1 cellular context compared by ENCODE assay signal in the genomic region with DNA sequence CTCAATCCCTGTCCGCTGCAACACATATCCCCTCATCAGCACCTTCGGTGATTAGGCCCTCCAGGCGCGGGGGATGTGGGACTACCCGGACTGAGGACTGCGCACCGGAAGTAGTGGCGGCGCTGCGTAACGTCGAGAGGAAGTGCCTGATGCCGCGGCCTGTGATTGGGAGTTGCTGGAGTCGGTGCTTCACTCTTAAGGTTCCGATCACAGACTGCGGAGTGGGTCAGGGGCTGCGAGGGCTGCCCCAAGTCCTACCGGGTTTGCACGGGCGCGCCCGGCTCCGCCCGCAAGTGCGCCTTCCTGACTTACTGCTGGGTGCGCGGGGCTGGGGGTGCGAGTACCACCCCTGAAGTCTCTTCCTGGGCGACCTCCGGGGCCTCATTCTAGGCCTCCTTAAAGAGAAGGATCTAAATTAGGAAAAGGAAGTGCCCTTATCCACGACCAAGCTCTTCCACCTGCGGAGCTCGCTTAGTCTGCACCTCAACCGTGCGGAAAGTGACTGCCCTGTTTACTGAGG.
TF ChIP-seq lines count a peak whose summit lies in the region.

ALKBH3 (plus strand) TSS at position 192 of the 520 bp plus-strand sequence. CDS start 1,822 bp downstream, outside the sequence.

TF ChIP-seq in GM23338, 12 proteins besides CTCF, POLR2A, EP300 and RAD21 (continued from another document):
- TF ChIP-seq, protein P1, sequence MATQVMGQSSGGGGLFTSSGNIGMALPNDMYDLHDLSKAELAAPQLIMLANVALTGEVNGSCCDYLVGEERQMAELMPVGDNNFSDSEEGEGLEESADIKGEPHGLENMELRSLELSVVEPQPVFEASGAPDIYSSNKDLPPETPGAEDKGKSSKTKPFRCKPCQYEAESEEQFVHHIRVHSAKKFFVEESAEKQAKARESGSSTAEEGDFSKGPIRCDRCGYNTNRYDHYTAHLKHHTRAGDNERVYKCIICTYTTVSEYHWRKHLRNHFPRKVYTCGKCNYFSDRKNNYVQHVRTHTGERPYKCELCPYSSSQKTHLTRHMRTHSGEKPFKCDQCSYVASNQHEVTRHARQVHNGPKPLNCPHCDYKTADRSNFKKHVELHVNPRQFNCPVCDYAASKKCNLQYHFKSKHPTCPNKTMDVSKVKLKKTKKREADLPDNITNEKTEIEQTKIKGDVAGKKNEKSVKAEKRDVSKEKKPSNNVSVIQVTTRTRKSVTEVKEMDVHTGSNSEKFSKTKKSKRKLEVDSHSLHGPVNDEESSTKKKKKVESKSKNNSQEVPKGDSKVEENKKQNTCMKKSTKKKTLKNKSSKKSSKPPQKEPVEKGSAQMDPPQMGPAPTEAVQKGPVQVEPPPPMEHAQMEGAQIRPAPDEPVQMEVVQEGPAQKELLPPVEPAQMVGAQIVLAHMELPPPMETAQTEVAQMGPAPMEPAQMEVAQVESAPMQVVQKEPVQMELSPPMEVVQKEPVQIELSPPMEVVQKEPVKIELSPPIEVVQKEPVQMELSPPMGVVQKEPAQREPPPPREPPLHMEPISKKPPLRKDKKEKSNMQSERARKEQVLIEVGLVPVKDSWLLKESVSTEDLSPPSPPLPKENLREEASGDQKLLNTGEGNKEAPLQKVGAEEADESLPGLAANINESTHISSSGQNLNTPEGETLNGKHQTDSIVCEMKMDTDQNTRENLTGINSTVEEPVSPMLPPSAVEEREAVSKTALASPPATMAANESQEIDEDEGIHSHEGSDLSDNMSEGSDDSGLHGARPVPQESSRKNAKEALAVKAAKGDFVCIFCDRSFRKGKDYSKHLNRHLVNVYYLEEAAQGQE (IDR thresholded peaks at IDR 0.05; ENCODE audit: unreplicated experiment): no peak
- TF ChIP-seq POLR2AphosphoS5 (IDR thresholded peaks at IDR 0.05; ENCODE audit: low read depth) (peak; percentile 34; the same call in 1 of the 2 replicates), JUNB (IDR thresholded peaks at IDR 0.05; ENCODE audit: unreplicated experiment) (no peak), EZH2phosphoT487 (IDR thresholded peaks at IDR 0.05; ENCODE audit: unreplicated experiment) (no peak), EZH2 (IDR thresholded peaks at IDR 0.05; ENCODE audit: low read depth, unreplicated experiment) (no peak), STAT1 (IDR thresholded peaks at IDR 0.05; ENCODE audit: unreplicated experiment) (no peak), ETS1 (IDR thresholded peaks at IDR 0.05) (peak; percentile 80)
